ENCODE assay signal across 14 cellular contexts in the genomic region with DNA sequence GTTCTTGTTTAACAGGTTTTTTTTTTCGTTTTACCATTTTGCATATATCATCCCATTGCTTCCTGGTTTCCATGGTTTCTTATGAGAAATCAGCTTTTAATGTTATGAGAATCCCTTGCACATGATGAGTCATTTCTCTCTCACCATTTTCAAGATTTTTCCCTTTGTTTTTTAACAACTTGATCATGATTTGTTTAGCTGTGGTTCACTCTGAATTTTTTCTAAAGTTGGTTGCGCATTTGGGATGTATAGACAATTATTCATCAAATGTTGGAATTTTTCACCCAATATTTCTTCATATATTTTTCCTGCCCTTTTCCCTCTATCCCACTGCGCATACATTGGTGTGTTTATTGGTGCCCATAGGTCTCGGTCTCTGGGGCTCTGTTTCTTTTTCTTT. TPM values are rescaled to one million over a fixed set of nuclear protein-coding genes. Genes with fewer than 3 reads are reported as not detected.
A peak's percentile ranks its signal among the peaks of the same experiment; 100 is the strongest.
DNase-seq lines count a peak whose midpoint lies in the region; ATAC-seq and TF ChIP-seq lines count a peak whose summit lies in the region.
"Had no signal": no experiment of that assay in that cellular context is flagged by ENCODE, and none has a peak within 500 bp of the region (broad histone marks: within the 10 kb centered on the region; RNA-seq: fewer than 3 reads in every experiment).

No MANE protein-coding gene starts in this region.

- peak; percentile 90 for DNase-seq in AG04449 (ENCODE audit: low read depth, low spot score)
- peak; percentile 56 for DNase-seq in HPDE6-E6E7 (ENCODE audit: extremely low spot score)
- DNase-seq in brain microvascular endothelial cell: peak; percentile 74
- peak; percentile 49 for DNase-seq in kidney epithelial cell (ENCODE audit: low read depth)
- DNase-seq in spleen: no peak
- no peak for DNase-seq in activated T-helper 1 cell treated with anti-CD3 and anti-CD28 coated beads, Interleukin-12 subunit alpha, Interleukin-12 subunit beta, Interleukin-2, Interleukin-4 antibody, amounts not matched to agents 30 ng/mL and 10 ng/mL and 1 ng/mL, durations not matched to agents 14 hours and 24 hours and 36 hours (ENCODE audit: low spot score)
- DNase-seq in NCI-H1105 treated with DMSO at 0.1 percent for 48 hours (lab: John Stamatoyannopoulos, UW): no peak
- DNase-seq: endodermal cell, naive B cell, NCI-H446 treated with DMSO at 0.1 percent for 48 hours had no signal

- POLR2A ChIA-PET in AG04449 (lab: Yijun Ruan, JAX): interaction anchor here (1.0 kb wide), 1 partner anchor 42 kb away, joined by 5 read pairs; the partner anchor contains the start of gene BIN1

- H3K9me3 ChIP-seq in spleen: peaks cover 0 to 9% (median 3%) of the 10 kb centered on the region in 8 donors

- no peaks in the 10 kb centered on the region for H3K4me1 Mint-ChIP-seq in activated T-helper 1 cell treated with anti-CD3 and anti-CD28 coated beads, Interleukin-12 subunit alpha, Interleukin-12 subunit beta, Interleukin-2, Interleukin-4 antibody, amounts not matched to agents 30 ng/mL and 10 ng/mL and 1 ng/mL, durations not matched to agents 14 hours and 24 hours and 36 hours (ENCODE audit: low read depth)
- H3K4me1 Mint-ChIP-seq: endodermal cell, naive B cell had no signal

- H3K9me3 Mint-ChIP-seq in activated T-helper 1 cell treated with anti-CD3 and anti-CD28 coated beads, Interleukin-12 subunit alpha, Interleukin-12 subunit beta, Interleukin-2, Interleukin-4 antibody, amounts not matched to agents 30 ng/mL and 10 ng/mL and 1 ng/mL, durations not matched to agents 14 hours and 24 hours and 36 hours: no peaks in the 10 kb centered on the region
- H3K9me3 Mint-ChIP-seq: type B pancreatic cell had no signal

- TF ChIP-seq CTCF in AG04449 (IDR thresholded peaks at IDR 0.05; ENCODE audit: insufficient read depth, low read length, missing control alignments) (no peak), brain microvascular endothelial cell (IDR thresholded peaks at IDR 0.05; ENCODE audit: low read depth, low read length, missing control alignments) (no peak), kidney epithelial cell (IDR thresholded peaks at IDR 0.05; ENCODE audit: insufficient read depth, low read length, poor library complexity, severe bottlenecking) (no peak), spleen (IDR thresholded peaks at IDR 0.05 in 8 of 11, conservative IDR thresholded peaks at IDR 0.05 in 3 of 11) (no peak)

- no peaks in the 10 kb centered on the region for H3K27me3 Mint-ChIP-seq in activated T-helper 1 cell treated with anti-CD3 and anti-CD28 coated beads, Interleukin-12 subunit alpha, Interleukin-12 subunit beta, Interleukin-2, Interleukin-4 antibody, amounts not matched to agents 30 ng/mL and 10 ng/mL and 1 ng/mL, durations not matched to agents 14 hours and 24 hours and 36 hours (ENCODE audit: insufficient read depth)
- H3K27me3 Mint-ChIP-seq: naive B cell, type B pancreatic cell had no signal

- in situ Hi-C loops in brain microvascular endothelial cell (cut with HindIII; ENCODE audit: low pct_ligation_motif_present, low sequenced_read_pairs): no loop called here

- CTCF ChIA-PET in AG04449 (lab: Yijun Ruan, JAX): no interaction called here

- no peak for ATAC-seq in GM18502 (IDR thresholded peaks at IDR 0.05; ENCODE audit: poor library complexity, unreplicated experiment)
- ATAC-seq: sciatic nerve had no signal

- H3K36me3 Mint-ChIP-seq in activated T-helper 1 cell treated with anti-CD3 and anti-CD28 coated beads, Interleukin-12 subunit alpha, Interleukin-12 subunit beta, Interleukin-2, Interleukin-4 antibody, amounts not matched to agents 30 ng/mL and 10 ng/mL and 1 ng/mL, durations not matched to agents 14 hours and 24 hours and 36 hours (ENCODE audit: low read depth): no peaks in the 10 kb centered on the region
- H3K36me3 Mint-ChIP-seq: naive B cell, type B pancreatic cell had no signal

- H3K4me3 ChIP-seq in AG04449 (ENCODE audit: low read depth, low read length): no peak overlapping the region
- no peak overlapping the region for H3K4me3 ChIP-seq in brain microvascular endothelial cell (ENCODE audit: low read depth, low read length)
- no peak overlapping the region for H3K4me3 ChIP-seq in kidney epithelial cell (ENCODE audit: low read depth, low read length)
- no peak overlapping the region for H3K4me3 ChIP-seq in spleen
- H3K4me3 ChIP-seq: BLaER1 treated with 17β-estradiol and CSF1 and Interleukin-3, amounts not matched to agents 10 nM and 100 nM had no signal

- H3K27me3 ChIP-seq in brain microvascular endothelial cell (replicated peaks) (no peaks in the 10 kb centered on the region), kidney epithelial cell (ENCODE audit: control insufficient read depth, insufficient read depth, low read length) (no peaks in the 10 kb centered on the region), spleen (replicated peaks in 1 of 7) (no peaks in the 10 kb centered on the region)
- H3K27me3 ChIP-seq: BLaER1 treated with 17β-estradiol and CSF1 and Interleukin-3, amounts not matched to agents 10 nM and 100 nM had no signal

- intact Hi-C loops in spleen (cut with DNase I; ENCODE audit: low total_unique reads): no loop called here
- intact Hi-C loops in activated T-helper 1 cell treated with anti-CD3 and anti-CD28 coated beads, Interleukin-12 subunit alpha, Interleukin-12 subunit beta, Interleukin-2, Interleukin-4 antibody, amounts not matched to agents 30 ng/mL and 10 ng/mL and 1 ng/mL, durations not matched to agents 14 hours and 24 hours and 36 hours (cut with micrococcal nuclease): no loop called here

- TF ChIP-seq POLR2A in spleen (IDR thresholded peaks at IDR 0.05): no peak

- no peaks in the 10 kb centered on the region for H3K36me3 ChIP-seq in brain microvascular endothelial cell (replicated peaks)
- H3K36me3 ChIP-seq in kidney epithelial cell (ENCODE audit: control insufficient read depth, insufficient read depth, low read length): no peaks in the 10 kb centered on the region
- no peaks in the 10 kb centered on the region for H3K36me3 ChIP-seq in spleen
- H3K36me3 ChIP-seq: BLaER1 treated with 17β-estradiol and CSF1 and Interleukin-3, amounts not matched to agents 10 nM and 100 nM had no signal

- H3K4me1 ChIP-seq in spleen: peaks cover 0 to 18% (median 11%) of the 10 kb centered on the region in 6 donors

- no peak overlapping the region for H3K27ac Mint-ChIP-seq in activated T-helper 1 cell treated with anti-CD3 and anti-CD28 coated beads, Interleukin-12 subunit alpha, Interleukin-12 subunit beta, Interleukin-2, Interleukin-4 antibody, amounts not matched to agents 30 ng/mL and 10 ng/mL and 1 ng/mL, durations not matched to agents 14 hours and 24 hours and 36 hours
- H3K27ac Mint-ChIP-seq: endodermal cell, naive B cell, type B pancreatic cell had no signal

- H3K27ac ChIP-seq in brain microvascular endothelial cell: peak overlapping the region; percentile 81
- no peak overlapping the region for H3K27ac ChIP-seq in spleen
- H3K27ac ChIP-seq: BLaER1 treated with 17β-estradiol and CSF1 and Interleukin-3, amounts not matched to agents 10 nM and 100 nM had no signal

- H3K4me3 Mint-ChIP-seq in activated T-helper 1 cell treated with anti-CD3 and anti-CD28 coated beads, Interleukin-12 subunit alpha, Interleukin-12 subunit beta, Interleukin-2, Interleukin-4 antibody, amounts not matched to agents 30 ng/mL and 10 ng/mL and 1 ng/mL, durations not matched to agents 14 hours and 24 hours and 36 hours: no peak overlapping the region
- H3K4me3 Mint-ChIP-seq: endodermal cell, naive B cell, type B pancreatic cell had no signal

- WGBS in spleen, 5 donors: 71 to 96% (median 94%) methylated on average over 4 of the region's 4 CpGs

RNA-seq across cellular contexts. Expression of gene BIN1, which starts 42.4 kb away (rescaled TPM):
- 90.9 and 98.5 TPM in 2 replicates for total RNA-seq in kidney epithelial cell
- total RNA-seq in spleen: 100 to 1,000 TPM in 2 of 7 donors, 10 to 100 TPM in 5; 60.0 to 123 (median 68.8) TPM
- polyA plus RNA-seq in spleen: 100 to 1,000 TPM in 1 of 3 donors, 10 to 100 TPM in 2; 57.2 to 106 (median 71.9) TPM
- 38.4 and 41.9 TPM in 2 replicates for total RNA-seq in activated T-helper 1 cell treated with anti-CD3 and anti-CD28 coated beads, Interleukin-12 subunit alpha, Interleukin-12 subunit beta, Interleukin-2, Interleukin-4 antibody, amounts not matched to agents 30 ng/mL and 10 ng/mL and 1 ng/mL, durations not matched to agents 14 hours and 24 hours and 36 hours

Comparison
In these comparisons a context has a peak if more than half of its experiments do, and no peak if none do; other contexts are left out.
1. DNase-seq: peak in AG04449 (single experiment), HPDE6-E6E7 (single experiment), brain microvascular endothelial cell (single experiment) and kidney epithelial cell (single experiment); none in spleen (single experiment), activated T-helper 1 cell treated with anti-CD3 and anti-CD28 coated beads, Interleukin-12 subunit alpha, Interleukin-12 subunit beta, Interleukin-2, Interleukin-4 antibody, amounts not matched to agents 30 ng/mL and 10 ng/mL and 1 ng/mL, durations not matched to agents 14 hours and 24 hours and 36 hours (single experiment) and NCI-H1105 treated with DMSO at 0.1 percent for 48 hours (single experiment).